ENCODE assay signal across 27 cellular contexts in the genomic region with DNA sequence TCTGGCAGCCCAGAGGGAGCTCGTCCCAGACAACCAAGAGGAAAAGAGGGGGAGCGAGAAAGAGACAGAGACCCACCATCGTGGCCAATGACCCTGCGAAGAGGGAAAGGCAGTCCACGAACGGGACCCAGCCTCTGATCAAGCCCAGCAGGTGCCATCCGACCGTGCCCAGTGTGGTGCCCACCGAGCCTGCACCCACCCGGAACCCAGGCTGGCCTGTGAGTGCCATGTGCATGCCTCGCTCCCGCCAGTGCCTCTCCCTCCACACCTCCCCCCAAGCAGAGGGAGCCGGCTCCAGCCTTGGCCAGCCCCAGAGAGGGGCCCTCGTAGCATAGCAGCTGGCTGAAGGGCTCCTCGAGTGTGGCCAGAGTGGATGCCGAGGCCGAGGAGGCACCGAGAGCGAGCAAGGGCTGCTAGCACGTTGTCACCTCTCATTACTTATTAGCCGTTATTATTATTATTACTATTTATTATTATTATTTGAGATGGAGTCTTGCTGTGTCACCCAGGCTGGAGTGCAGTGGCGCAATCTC.
"Had no signal": no experiment of that assay in that cellular context is flagged by ENCODE, and none has a peak within 500 bp of the region (broad histone marks: within the 10 kb centered on the region; RNA-seq: fewer than 3 reads in every experiment).

No MANE protein-coding gene starts in this region.

- H3K4me3 Mint-ChIP-seq: dendritic cell treated with granulocyte-macrophage colony-stimulating factor and Interleukin-4, amounts not matched to agents 40 ng/mL and 50 ng/mL, for 4 days; effector memory CD8-positive, alpha-beta T cell; endodermal cell; immature natural killer cell; mesothelial cell of epicardium; naive B cell had no signal

- H3K27ac ChIP-seq: colonic mucosa, epithelial cell of prostate, esophagus squamous epithelium, gastrocnemius medialis, hepatocyte, left lung, lower lobe of right lung had no signal

- H3K36me3 ChIP-seq: colonic mucosa, esophagus squamous epithelium, gastrocnemius medialis, left lung, lower lobe of right lung had no signal

- H3K27me3 Mint-ChIP-seq: dendritic cell treated with granulocyte-macrophage colony-stimulating factor and Interleukin-4, amounts not matched to agents 40 ng/mL and 50 ng/mL, for 4 days; effector memory CD8-positive, alpha-beta T cell; naive B cell had no signal

- FAIRE-seq: endometrium had no signal

- H3K4me2 ChIP-seq: hepatocyte had no signal

- H3K4me1 Mint-ChIP-seq: immature natural killer cell, mesothelial cell of epicardium, naive B cell had no signal

- H3K4me3 ChIP-seq: colonic mucosa, esophagus squamous epithelium, gastrocnemius medialis, hepatocyte, left lung, lower lobe of right lung, mucosa of descending colon had no signal

- H3K27ac Mint-ChIP-seq: dendritic cell treated with granulocyte-macrophage colony-stimulating factor and Interleukin-4, amounts not matched to agents 40 ng/mL and 50 ng/mL, for 4 days; effector memory CD8-positive, alpha-beta T cell; endodermal cell; immature natural killer cell; mesothelial cell of epicardium; naive B cell had no signal

- H3K9me3 ChIP-seq: colonic mucosa, esophagus squamous epithelium, gastrocnemius medialis, lower lobe of right lung, mucosa of descending colon had no signal

- H3K4me1 ChIP-seq: colonic mucosa, esophagus squamous epithelium, gastrocnemius medialis, left lung, lower lobe of right lung had no signal

- H2AFZ ChIP-seq: hepatocyte had no signal

- H3K27me3 ChIP-seq: colonic mucosa, esophagus squamous epithelium, gastrocnemius medialis, hepatocyte, left lung had no signal

- DNase-seq: colonic mucosa; cortex of kidney; effector CD8-positive, alpha-beta T cell; effector memory CD8-positive, alpha-beta T cell; endodermal cell; erythroblast; esophagus squamous epithelium; foreskin fibroblast; foreskin melanocyte; gastrocnemius medialis; glutamatergic neuron; head of caudate nucleus; hypothalamus; immature natural killer cell; islet precursor cell; left cardiac atrium; lower lobe of right lung; mesenchymal stem cell; mucosa of descending colon; naive B cell had no signal

- ATAC-seq: effector memory CD8-positive, alpha-beta T cell; esophagus mucosa; gastrocnemius medialis; left cardiac atrium; left lung; lower lobe of right lung; mucosa of descending colon had no signal
